Comparison of ENCODE assay signal across 22 cellular contexts in genomic region chr9:96611302-96611701, GRCh38. TPM values are rescaled to one million over a fixed set of nuclear protein-coding genes. Genes with fewer than 3 reads are reported as not detected.
A peak's percentile ranks its signal among the peaks of the same experiment; 100 is the strongest.
DNase-seq lines count a peak whose midpoint lies in the region; ATAC-seq and TF ChIP-seq lines count a peak whose summit lies in the region.
"Had no signal": no experiment of that assay in that cellular context is flagged by ENCODE, and none has a peak within 500 bp of the region (broad histone marks: within the 10 kb centered on the region; RNA-seq: fewer than 3 reads in every experiment).

No MANE protein-coding gene starts in this region.

- H3K9ac ChIP-seq in SK-N-MC (ENCODE audit: insufficient read length) (no peak overlapping the region), fibroblast of lung (ENCODE audit: insufficient read depth, low read length) (no peak overlapping the region)

- peak overlapping the region; percentile 76 for H3K27ac ChIP-seq in ACC112 (ENCODE audit: low read depth, low read length)
- H3K27ac ChIP-seq in SK-N-MC: peak overlapping the region; percentile 58; the same call in 1 of the 2 replicates
- H3K27ac ChIP-seq in fibroblast of lung (ENCODE audit: insufficient read depth, low read length): peak overlapping the region; percentile 80
- H3K27ac ChIP-seq in psoas muscle: peak overlapping the region; percentile 72
- H3K27ac ChIP-seq: left lung had no signal

- no peak overlapping the region for H3K27ac Mint-ChIP-seq in activated T-helper 1 cell treated with anti-CD3 and anti-CD28 coated beads, Interleukin-12 subunit alpha, Interleukin-12 subunit beta, Interleukin-2, Interleukin-4 antibody, amounts not matched to agents 30 ng/mL and 10 ng/mL and 1 ng/mL, durations not matched to agents 14 hours and 24 hours and 36 hours
- H3K27ac Mint-ChIP-seq: activated naive CD8-positive, alpha-beta T cell treated with anti-CD3 and anti-CD28 coated beads for 36 hours; CD8-positive, alpha-beta memory T cell had no signal

- H3K4me3 Mint-ChIP-seq in activated T-helper 1 cell treated with anti-CD3 and anti-CD28 coated beads, Interleukin-12 subunit alpha, Interleukin-12 subunit beta, Interleukin-2, Interleukin-4 antibody, amounts not matched to agents 30 ng/mL and 10 ng/mL and 1 ng/mL, durations not matched to agents 14 hours and 24 hours and 36 hours: no peak overlapping the region
- H3K4me3 Mint-ChIP-seq: activated naive CD8-positive, alpha-beta T cell treated with anti-CD3 and anti-CD28 coated beads for 36 hours; CD8-positive, alpha-beta memory T cell had no signal

- H3K9me3 Mint-ChIP-seq in activated T-helper 1 cell treated with anti-CD3 and anti-CD28 coated beads, Interleukin-12 subunit alpha, Interleukin-12 subunit beta, Interleukin-2, Interleukin-4 antibody, amounts not matched to agents 30 ng/mL and 10 ng/mL and 1 ng/mL, durations not matched to agents 14 hours and 24 hours and 36 hours: no peaks in the 10 kb centered on the region
- H3K9me3 Mint-ChIP-seq: activated naive CD8-positive, alpha-beta T cell treated with anti-CD3 and anti-CD28 coated beads for 36 hours; CD8-positive, alpha-beta memory T cell had no signal

- H3K4me1 ChIP-seq in ACC112 (ENCODE audit: control insufficient read depth, insufficient read depth, low read length, unreplicated experiment): peaks cover 38% of the 10 kb centered on the region
- peaks cover 17% of the 10 kb centered on the region for H3K4me1 ChIP-seq in fibroblast of lung (ENCODE audit: control insufficient read depth, extremely low read depth, insufficient read depth, low read length)
- peaks cover 20% of the 10 kb centered on the region for H3K4me1 ChIP-seq in psoas muscle
- H3K4me1 ChIP-seq: left lung had no signal

- H3K4me1 Mint-ChIP-seq in activated T-helper 1 cell treated with anti-CD3 and anti-CD28 coated beads, Interleukin-12 subunit alpha, Interleukin-12 subunit beta, Interleukin-2, Interleukin-4 antibody, amounts not matched to agents 30 ng/mL and 10 ng/mL and 1 ng/mL, durations not matched to agents 14 hours and 24 hours and 36 hours (ENCODE audit: low read depth): no peaks in the 10 kb centered on the region
- H3K4me1 Mint-ChIP-seq: activated naive CD8-positive, alpha-beta T cell treated with anti-CD3 and anti-CD28 coated beads for 36 hours; CD8-positive, alpha-beta memory T cell had no signal

- H3K36me3 ChIP-seq in ACC112 (ENCODE audit: insufficient read depth, low read length): no peaks in the 10 kb centered on the region
- H3K36me3 ChIP-seq in SK-N-MC (ENCODE audit: insufficient read depth, low read length): no peaks in the 10 kb centered on the region
- no peaks in the 10 kb centered on the region for H3K36me3 ChIP-seq in fibroblast of lung (ENCODE audit: control insufficient read depth, insufficient read depth, low read length)
- no peaks in the 10 kb centered on the region for H3K36me3 ChIP-seq in psoas muscle (ENCODE audit: insufficient read depth in 1 of 2, low read depth in 1 of 2)
- H3K36me3 ChIP-seq: left lung, pancreas had no signal

- H3K4me2 ChIP-seq in fibroblast of lung (ENCODE audit: extremely low read depth, insufficient read depth, low read length): peak overlapping the region; percentile 89

- WGBS in psoas muscle, 3 donors: 94 to 98% (median 95%) methylated on average over 3 of the region's 3 CpGs

- H3K27me3 ChIP-seq in ACC112 (ENCODE audit: insufficient read depth, low read length) (no peaks in the 10 kb centered on the region), fibroblast of lung (ENCODE audit: control insufficient read depth, insufficient read depth, low read length) (no peaks in the 10 kb centered on the region), psoas muscle (ENCODE audit: insufficient read depth in 3 of 3, low read length in 2 of 3) (no peaks in the 10 kb centered on the region)
- H3K27me3 ChIP-seq: pancreas had no signal

- H3K27me3 Mint-ChIP-seq in activated T-helper 1 cell treated with anti-CD3 and anti-CD28 coated beads, Interleukin-12 subunit alpha, Interleukin-12 subunit beta, Interleukin-2, Interleukin-4 antibody, amounts not matched to agents 30 ng/mL and 10 ng/mL and 1 ng/mL, durations not matched to agents 14 hours and 24 hours and 36 hours (ENCODE audit: insufficient read depth): peaks cover 42% of the 10 kb centered on the region

- intact Hi-C loops in psoas muscle (cut with DNase I): no loop called here
- intact Hi-C loops in activated T-helper 1 cell treated with anti-CD3 and anti-CD28 coated beads, Interleukin-12 subunit alpha, Interleukin-12 subunit beta, Interleukin-2, Interleukin-4 antibody, amounts not matched to agents 30 ng/mL and 10 ng/mL and 1 ng/mL, durations not matched to agents 14 hours and 24 hours and 36 hours (cut with micrococcal nuclease): no loop called here

- H4K20me1 ChIP-seq in fibroblast of lung (ENCODE audit: control insufficient read depth, extremely low read depth, insufficient read depth, low read length): no peaks in the 10 kb centered on the region

- ATAC-seq in psoas muscle: no peak
- ATAC-seq in GM18511 (IDR thresholded peaks at IDR 0.05; ENCODE audit: unreplicated experiment): no peak

- DNase-seq in SK-N-MC (ENCODE audit: low read depth, low spot score) (no peak), fibroblast of lung (ENCODE audit: low read depth in 2 of 2) (no peak), psoas muscle (no peak), OCI-M2 (lab: John Stamatoyannopoulos, UW; ENCODE audit: unreplicated experiment) (no peak), COLO668 (lab: John Stamatoyannopoulos, UW; ENCODE audit: unreplicated experiment) (no peak)
- no peak for DNase-seq in activated T-helper 1 cell treated with anti-CD3 and anti-CD28 coated beads, Interleukin-12 subunit alpha, Interleukin-12 subunit beta, Interleukin-2, Interleukin-4 antibody, amounts not matched to agents 30 ng/mL and 10 ng/mL and 1 ng/mL, durations not matched to agents 14 hours and 24 hours and 36 hours (ENCODE audit: low spot score)
- DNase-seq: activated CD4-positive, CD25-positive, alpha-beta regulatory T cell treated with anti-CD3 and anti-CD28 coated beads, Interleukin-2, amount 50 U/mL, for 72 hours; activated CD8-positive, alpha-beta memory T cell treated with anti-CD3 and anti-CD28 coated beads for 24 hours; activated naive CD8-positive, alpha-beta T cell treated with anti-CD3 and anti-CD28 coated beads for 36 hours; activated T-cell treated with anti-CD3 and anti-CD28 coated beads, Interleukin-2, amount 50 U/mL, for 48 hours; CD8-positive, alpha-beta memory T cell; dermis blood vessel endothelial cell; DND-41; erythroblast; KBM-7; left lung; NCI-H187 treated with DMSO at 0.1 percent for 48 hours; small intestine; stimulated activated CD4-positive, alpha-beta T cell treated with anti-CD3 and anti-CD28 coated beads, Interleukin-4, amount 100 ng/mL, for 4 hours had no signal

- H2AFZ ChIP-seq in ACC112 (ENCODE audit: low read length, unreplicated experiment) (peak overlapping the region; percentile 28), fibroblast of lung (ENCODE audit: low read length) (no peak overlapping the region)

- H3K4me3 ChIP-seq in ACC112 (ENCODE audit: low read depth, low read length) (peak overlapping the region; percentile 58), SK-N-MC (no peak overlapping the region), fibroblast of lung (replicated peaks in 1 of 4; ENCODE audit: control extremely low read depth in 1 of 4, insufficient read depth in 1 of 4, low read depth in 3 of 4, low read length in 4 of 4) (peak overlapping the region in 3 of 4 experiments; percentile 33 to 47 (median 42)), psoas muscle (no peak overlapping the region)
- H3K4me3 ChIP-seq: left lung, pancreas had no signal

- H3K9me3 ChIP-seq in SK-N-MC (ENCODE audit: low read depth, low read length) (no peaks in the 10 kb centered on the region), fibroblast of lung (ENCODE audit: control insufficient read depth, insufficient read depth, low read depth, low read length) (no peaks in the 10 kb centered on the region), psoas muscle (no peaks in the 10 kb centered on the region)
- H3K9me3 ChIP-seq: left lung, pancreas had no signal

- peaks cover 29% of the 10 kb centered on the region for H3K79me2 ChIP-seq in ACC112 (ENCODE audit: control insufficient read depth, insufficient read depth, low read length, unreplicated experiment)
- peaks cover 33% of the 10 kb centered on the region for H3K79me2 ChIP-seq in fibroblast of lung (ENCODE audit: control insufficient read depth, insufficient read depth, low read length)

- TF ChIP-seq CTCF in fibroblast of lung (conservative IDR thresholded peaks at IDR 0.05 in 1 of 2, IDR thresholded peaks at IDR 0.05 in 1 of 2; ENCODE audit: low read depth in 1 of 2, low read length in 2 of 2) (no peak), psoas muscle (IDR thresholded peaks at IDR 0.05) (no peak)

- no peaks in the 10 kb centered on the region for H3K36me3 Mint-ChIP-seq in activated T-helper 1 cell treated with anti-CD3 and anti-CD28 coated beads, Interleukin-12 subunit alpha, Interleukin-12 subunit beta, Interleukin-2, Interleukin-4 antibody, amounts not matched to agents 30 ng/mL and 10 ng/mL and 1 ng/mL, durations not matched to agents 14 hours and 24 hours and 36 hours (ENCODE audit: low read depth)
- H3K36me3 Mint-ChIP-seq: activated naive CD8-positive, alpha-beta T cell treated with anti-CD3 and anti-CD28 coated beads for 36 hours; CD8-positive, alpha-beta memory T cell had no signal

RNA-seq across cellular contexts. Expression of gene CDC14B, which starts 8.3 kb away (rescaled TPM):
- total RNA-seq in fibroblast of lung (46.0 and 68.5 TPM in 2 replicates), psoas muscle (10 to 100 TPM in 1 of 4 donors, 1 to 10 TPM in 3; 2.1 to 10.7 (median 6.1) TPM)
- polyA plus RNA-seq in fibroblast of lung (31.9 and 38.0 TPM in 2 replicates), psoas muscle (1 to 10 TPM in 2 of 3 donors, under 1 TPM in 1; 0.87 to 2.6 (median 2.5) TPM)
- 22.5 and 28.0 TPM in 2 replicates for polyA plus RNA-seq in fibroblast of lung (2012)
- 17.7 and 27.5 TPM in 2 replicates for polyA minus RNA-seq in fibroblast of lung (ENCODE audit: low replicate concordance)
- total RNA-seq in activated T-helper 1 cell treated with anti-CD3 and anti-CD28 coated beads, Interleukin-12 subunit alpha, Interleukin-12 subunit beta, Interleukin-2, Interleukin-4 antibody, amounts not matched to agents 30 ng/mL and 10 ng/mL and 1 ng/mL, durations not matched to agents 14 hours and 24 hours and 36 hours: 1.1 and 1.4 TPM in 2 replicates

RNA-seq across cellular contexts. Expression of gene PRXL2C, which starts 43.8 kb away (rescaled TPM):
- total RNA-seq in fibroblast of lung: 29.3 and 64.4 TPM in 2 replicates
- 24.5 and 31.2 TPM in 2 replicates for polyA plus RNA-seq in fibroblast of lung
- 21.7 and 24.7 TPM in 2 replicates for polyA plus RNA-seq in fibroblast of lung (2012)
- polyA minus RNA-seq in fibroblast of lung (ENCODE audit: low replicate concordance): 12.8 and 19.9 TPM in 2 replicates
- total RNA-seq in psoas muscle: 10 to 100 TPM; 13.8 to 31.3 (median 23.5) TPM
- 10 to 100 TPM in 2 of 3 donors, 1 to 10 TPM in 1; 6.2 to 16.9 (median 14.7) TPM for polyA plus RNA-seq in psoas muscle
- 8.1 and 8.8 TPM in 2 replicates for total RNA-seq in activated T-helper 1 cell treated with anti-CD3 and anti-CD28 coated beads, Interleukin-12 subunit alpha, Interleukin-12 subunit beta, Interleukin-2, Interleukin-4 antibody, amounts not matched to agents 30 ng/mL and 10 ng/mL and 1 ng/mL, durations not matched to agents 14 hours and 24 hours and 36 hours

Comparison
In these comparisons a context has a peak if more than half of its experiments do, and no peak if none do; other contexts are left out.
1. H3K4me3 ChIP-seq: peak in ACC112 (single experiment) and fibroblast of lung (3 of 4); none in SK-N-MC (single experiment) and psoas muscle (single experiment).
2. Peak in every context shown above with its lines, with median percentiles within 50 percentile points of each other: H3K27ac ChIP-seq.